ENCODE assay signal across 17 cellular contexts in the genomic region with DNA sequence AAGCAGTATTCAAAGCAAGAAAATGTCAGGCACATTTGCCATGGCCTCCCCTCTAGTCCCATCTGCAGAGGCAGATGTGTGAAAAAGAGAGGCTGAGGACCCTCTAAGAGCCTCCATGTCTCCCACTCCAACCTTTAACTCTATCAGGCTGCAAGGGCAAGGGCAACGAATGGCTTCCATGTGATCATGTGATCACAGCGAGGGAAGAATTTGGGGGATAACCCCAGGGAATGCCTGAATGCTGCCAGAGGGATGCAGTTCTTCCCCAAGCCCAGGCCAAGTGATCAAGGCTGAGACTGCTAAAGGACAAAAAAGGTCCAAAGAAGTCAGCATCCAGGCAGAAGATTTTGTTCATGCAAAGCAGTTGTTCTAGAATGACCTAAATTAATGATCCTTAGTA.
"Had no signal": no experiment of that assay in that cellular context is flagged by ENCODE, and none has a peak within 500 bp of the region (broad histone marks: within the 10 kb centered on the region; RNA-seq: fewer than 3 reads in every experiment).

No MANE protein-coding gene starts in this region.

- H3K9me3 ChIP-seq: esophagus squamous epithelium, gastroesophageal sphincter, ovary, right atrium auricular region, sigmoid colon, stomach, thoracic aorta had no signal

- ATAC-seq: effector memory CD8-positive, alpha-beta T cell; gastroesophageal sphincter; naive thymus-derived CD4-positive, alpha-beta T cell had no signal

- H3K27ac ChIP-seq: esophagus squamous epithelium, gastroesophageal sphincter, ovary, right atrium auricular region, sigmoid colon, skin epidermis, stomach, thoracic aorta had no signal

- H3K27me3 Mint-ChIP-seq: effector memory CD8-positive, alpha-beta T cell; naive thymus-derived CD4-positive, alpha-beta T cell; type B pancreatic cell had no signal

- H3K4me3 ChIP-seq: esophagus squamous epithelium, gastroesophageal sphincter, ovary, right atrium auricular region, sigmoid colon, skin epidermis, stomach, thoracic aorta had no signal

- H3K27ac Mint-ChIP-seq: effector memory CD8-positive, alpha-beta T cell; nephron progenitor cell; type B pancreatic cell had no signal

- H3K4me3 Mint-ChIP-seq: effector memory CD8-positive, alpha-beta T cell; nephron progenitor cell; type B pancreatic cell had no signal

- H3K27me3 ChIP-seq: esophagus squamous epithelium, gastroesophageal sphincter, ovary, right atrium auricular region, sigmoid colon, stomach had no signal

- DNase-seq: effector memory CD8-positive, alpha-beta T cell; esophagus squamous epithelium; foreskin fibroblast; mammary epithelial cell; naive thymus-derived CD4-positive, alpha-beta T cell; nephron progenitor cell; ovary; sigmoid colon; stimulated activated CD4-positive, alpha-beta T cell treated with anti-CD3 and anti-CD28 coated beads, Interleukin-2, amount 100 ng/mL, for 24 hours; stimulated activated naive CD4-positive, alpha-beta T cell; stomach; substantia nigra had no signal

- H3K36me3 ChIP-seq: esophagus squamous epithelium, gastroesophageal sphincter, ovary, right atrium auricular region, sigmoid colon, stomach, thoracic aorta had no signal

- H3K9me3 Mint-ChIP-seq: effector memory CD8-positive, alpha-beta T cell; naive thymus-derived CD4-positive, alpha-beta T cell; type B pancreatic cell had no signal
